29 cellular contexts compared by ENCODE assay signal in genomic region chrX:109040057-109040456, GRCh38.
"Had no signal": no experiment of that assay in that cellular context is flagged by ENCODE, and none has a peak within 500 bp of the region (broad histone marks: within the 10 kb centered on the region; RNA-seq: fewer than 3 reads in every experiment).

No MANE protein-coding gene starts in this region.

- H3K9me3 ChIP-seq: ascending aorta, body of pancreas, Peyer's patch, SJCRH30, SK-N-SH had no signal

- H3K4me3 ChIP-seq: ascending aorta, body of pancreas, Peyer's patch, SJCRH30 had no signal

- H3K36me3 Mint-ChIP-seq: activated naive CD4-positive, alpha-beta T cell treated with anti-CD3 and anti-CD28 coated beads, Interleukin-2, amount 50 U/mL, for 72 hours had no signal

- H3K27ac Mint-ChIP-seq: activated CD4-positive, alpha-beta T cell treated with anti-CD3 and anti-CD28 coated beads for 36 hours; activated CD8-positive, alpha-beta T cell treated with anti-CD3 and anti-CD28 coated beads, Interleukin-2, amount 10 ng/mL, durations not matched to agents 7 days and 5 days; activated naive CD4-positive, alpha-beta T cell treated with anti-CD3 and anti-CD28 coated beads, Interleukin-2, amount 50 U/mL, for 72 hours; activated naive CD8-positive, alpha-beta T cell treated with anti-CD3 and anti-CD28 coated beads, Interleukin-2, amount 50 U/mL, for 24 hours; activated T-helper 1 cell treated with anti-CD3 and anti-CD28 coated beads, Interleukin-12 subunit alpha, Interleukin-12 subunit beta, Interleukin-2, Interleukin-4 antibody, amounts not matched to agents 30 ng/mL and 10 ng/mL and 1 ng/mL, durations not matched to agents 14 hours and 24 hours and 36 hours had no signal

- H3K36me3 ChIP-seq: ascending aorta, Peyer's patch, SJCRH30 had no signal

- FAIRE-seq: bronchial epithelial cell had no signal

- ATAC-seq: activated CD4-positive, alpha-beta T cell treated with anti-CD3 and anti-CD28 coated beads for 36 hours; activated CD8-positive, alpha-beta T cell treated with anti-CD3 and anti-CD28 coated beads, Interleukin-2, amount 10 ng/mL, durations not matched to agents 7 days and 5 days; activated naive CD4-positive, alpha-beta T cell treated with anti-CD3 and anti-CD28 coated beads, Interleukin-2, amount 50 U/mL, for 72 hours; activated naive CD8-positive, alpha-beta T cell treated with anti-CD3 and anti-CD28 coated beads, Interleukin-2, amount 50 U/mL, for 24 hours; body of pancreas had no signal

- H3K27ac ChIP-seq: ascending aorta, body of pancreas, KMS-11, Peyer's patch, RWPE1, SJCRH30, VCaP had no signal

- DNase-seq: activated CD4-positive, alpha-beta T cell treated with anti-CD3 and anti-CD28 coated beads for 36 hours; activated CD4-positive, alpha-beta T cell treated with anti-CD3 and anti-CD28 coated beads, Interleukin-2, amount 50 U/mL, for 1 hour; activated CD8-positive, alpha-beta memory T cell treated with anti-CD3 and anti-CD28 coated beads, Interleukin-2, amount 50 U/mL, for 48 hours; activated CD8-positive, alpha-beta T cell treated with anti-CD3 and anti-CD28 coated beads, Interleukin-2, amount 10 ng/mL, durations not matched to agents 7 days and 5 days; activated effector memory CD4-positive, alpha-beta T cell treated with anti-CD3 and anti-CD28 coated beads, Interleukin-2, amount 50 U/mL, for 16 hours; activated naive CD4-positive, alpha-beta T cell treated with Interleukin-2 at 50 U/mL for 16 hours; activated naive CD8-positive, alpha-beta T cell treated with anti-CD3 and anti-CD28 coated beads, Interleukin-2, amount 50 U/mL, for 24 hours; activated T-cell treated with anti-CD3 and anti-CD28 coated beads, Interleukin-2, amount 50 U/mL, for 1 hour; amniotic stem cell; body of pancreas; MV-4-11; NCI-H1092 treated with DMSO at 0.1 percent for 48 hours; NCI-H1436; NCI-H1694 treated with DMSO at 0.1 percent for 48 hours; NCI-H2029 treated with DMSO at 0.1 percent for 48 hours; NCI-H510A treated with DMSO at 0.1 percent for 48 hours; NCI-H69; Peyer's patch; Right ventricle myocardium superior; SJCRH30; SK-N-SH; T-helper 1 cell had no signal

- H3K4me3 Mint-ChIP-seq: activated CD4-positive, alpha-beta T cell treated with anti-CD3 and anti-CD28 coated beads for 36 hours; activated CD8-positive, alpha-beta T cell treated with anti-CD3 and anti-CD28 coated beads, Interleukin-2, amount 10 ng/mL, durations not matched to agents 7 days and 5 days; activated naive CD8-positive, alpha-beta T cell treated with anti-CD3 and anti-CD28 coated beads, Interleukin-2, amount 50 U/mL, for 24 hours; activated T-helper 1 cell treated with anti-CD3 and anti-CD28 coated beads, Interleukin-12 subunit alpha, Interleukin-12 subunit beta, Interleukin-2, Interleukin-4 antibody, amounts not matched to agents 30 ng/mL and 10 ng/mL and 1 ng/mL, durations not matched to agents 14 hours and 24 hours and 36 hours had no signal

- H3K9me3 Mint-ChIP-seq: activated naive CD8-positive, alpha-beta T cell treated with anti-CD3 and anti-CD28 coated beads, Interleukin-2, amount 50 U/mL, for 24 hours; activated T-helper 1 cell treated with anti-CD3 and anti-CD28 coated beads, Interleukin-12 subunit alpha, Interleukin-12 subunit beta, Interleukin-2, Interleukin-4 antibody, amounts not matched to agents 30 ng/mL and 10 ng/mL and 1 ng/mL, durations not matched to agents 14 hours and 24 hours and 36 hours had no signal

- H3K27me3 Mint-ChIP-seq: activated CD4-positive, alpha-beta T cell treated with anti-CD3 and anti-CD28 coated beads for 36 hours; activated naive CD8-positive, alpha-beta T cell treated with anti-CD3 and anti-CD28 coated beads, Interleukin-2, amount 50 U/mL, for 24 hours had no signal

- H3K4me1 ChIP-seq: ascending aorta, body of pancreas, Peyer's patch, SJCRH30 had no signal

- H3K4me1 Mint-ChIP-seq: activated CD4-positive, alpha-beta T cell treated with anti-CD3 and anti-CD28 coated beads for 36 hours; activated naive CD8-positive, alpha-beta T cell treated with anti-CD3 and anti-CD28 coated beads, Interleukin-2, amount 50 U/mL, for 24 hours had no signal

- H3K27me3 ChIP-seq: ascending aorta, body of pancreas, Peyer's patch, SJCRH30 had no signal
